8 cellular contexts compared by ENCODE assay signal in the genomic region with DNA sequence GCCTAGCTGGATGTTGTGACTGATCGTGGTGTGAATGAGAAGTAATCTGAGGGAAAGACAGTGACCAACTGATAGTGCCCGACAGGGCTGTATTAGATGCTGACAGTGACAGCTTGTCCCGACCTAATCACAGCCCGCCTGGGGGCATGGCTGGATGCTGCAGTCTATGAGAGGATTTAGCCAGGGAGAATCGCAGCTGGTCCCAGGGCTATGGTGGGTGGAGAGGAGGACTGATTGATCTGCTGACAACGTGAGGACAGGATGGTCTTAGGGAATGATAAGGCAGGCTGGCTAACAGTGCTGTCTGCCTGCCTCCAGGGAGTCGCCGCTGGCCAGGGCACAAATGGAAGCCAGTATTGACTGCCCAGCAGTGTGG. TPM values are rescaled to one million over a fixed set of nuclear protein-coding genes. Genes with fewer than 3 reads are reported as not detected.
A peak's percentile ranks its signal among the peaks of the same experiment; 100 is the strongest.
DNase-seq lines count a peak whose midpoint lies in the region; ATAC-seq and TF ChIP-seq lines count a peak whose summit lies in the region.

No MANE protein-coding gene starts in this region.

- peak overlapping the region; percentile 84 for H3K4me3 Mint-ChIP-seq in activated CD4-positive, alpha-beta T cell treated with anti-CD3 and anti-CD28 coated beads, Interleukin-2, amount 10 ng/mL, durations not matched to agents 7 days and 5 days
- peak overlapping the region; percentile 87 for H3K4me3 Mint-ChIP-seq in progenitor cell of endocrine pancreas (ENCODE audit: low read depth)

- no peak for DNase-seq in activated CD4-positive, alpha-beta T cell treated with anti-CD3 and anti-CD28 coated beads, Interleukin-2, amount 10 ng/mL, durations not matched to agents 7 days and 5 days
- no peak for DNase-seq in activated CD4-positive, alpha-beta T cell treated with anti-CD3 and anti-CD28 coated beads for 1 hour
- DNase-seq in SJSA1 (ENCODE audit: low read depth in 1 of 2, low spot score in 2 of 2): no peak
- DNase-seq in fibroblast of the aortic adventitia (ENCODE audit: low read depth): peak; percentile 1
- DNase-seq in progenitor cell of endocrine pancreas (ENCODE audit: low spot score, unreplicated experiment): no peak
- DNase-seq in ureter (ENCODE audit: low spot score): no peak
- DNase-seq in EL: no peak

- H3K27ac ChIP-seq in SJSA1: peak overlapping the region; percentile 98

- H3K9me3 Mint-ChIP-seq in activated CD4-positive, alpha-beta T cell treated with anti-CD3 and anti-CD28 coated beads, Interleukin-2, amount 10 ng/mL, durations not matched to agents 7 days and 5 days: no peaks in the 10 kb centered on the region
- peaks cover 17% of the 10 kb centered on the region for H3K9me3 Mint-ChIP-seq in progenitor cell of endocrine pancreas (ENCODE audit: low read depth)

- TF ChIP-seq CTCF in fibroblast of the aortic adventitia (IDR thresholded peaks at IDR 0.05; ENCODE audit: insufficient read depth, low read length): no peak
- no peak for TF ChIP-seq CTCF in progenitor cell of endocrine pancreas (IDR thresholded peaks at IDR 0.05; ENCODE audit: unreplicated experiment)

- H3K27me3 Mint-ChIP-seq in activated CD4-positive, alpha-beta T cell treated with anti-CD3 and anti-CD28 coated beads, Interleukin-2, amount 10 ng/mL, durations not matched to agents 7 days and 5 days: no peaks in the 10 kb centered on the region
- peaks cover 20% of the 10 kb centered on the region for H3K27me3 Mint-ChIP-seq in progenitor cell of endocrine pancreas

- H3K9me3 ChIP-seq in SJSA1 (replicated peaks): no peaks in the 10 kb centered on the region

- no peak for ATAC-seq in HG02970 (IDR thresholded peaks at IDR 0.05; ENCODE audit: low FRiP score, unreplicated experiment)

- peaks cover 25% of the 10 kb centered on the region for H3K36me3 ChIP-seq in SJSA1

- H3K36me3 Mint-ChIP-seq in activated CD4-positive, alpha-beta T cell treated with anti-CD3 and anti-CD28 coated beads, Interleukin-2, amount 10 ng/mL, durations not matched to agents 7 days and 5 days (ENCODE audit: low read depth): peaks cover 28% of the 10 kb centered on the region
- H3K36me3 Mint-ChIP-seq in progenitor cell of endocrine pancreas (ENCODE audit: insufficient read depth): peaks cover 4% of the 10 kb centered on the region

- CTCF ChIA-PET in activated CD4-positive, alpha-beta T cell treated with anti-CD3 and anti-CD28 coated beads, Interleukin-2, amount 10 ng/mL, durations not matched to agents 7 days and 5 days (lab: Charles Lee): interaction anchor here (1.1 kb wide), 1 partner anchor 12 kb away, joined by 4 read pairs; the partner anchor contains the start of gene WAS

- H3K27ac Mint-ChIP-seq in activated CD4-positive, alpha-beta T cell treated with anti-CD3 and anti-CD28 coated beads, Interleukin-2, amount 10 ng/mL, durations not matched to agents 7 days and 5 days: peak overlapping the region; percentile 98
- peak overlapping the region; percentile 94 for H3K27ac Mint-ChIP-seq in progenitor cell of endocrine pancreas

- peaks cover 15% of the 10 kb centered on the region for H3K4me1 ChIP-seq in SJSA1 (replicated peaks)

- H3K4me3 ChIP-seq in SJSA1 (peak overlapping the region; percentile 77), fibroblast of the aortic adventitia (ENCODE audit: low read depth, low read length) (peak overlapping the region; percentile 72)

- POLR2A ChIA-PET in activated CD4-positive, alpha-beta T cell treated with anti-CD3 and anti-CD28 coated beads, Interleukin-2, amount 10 ng/mL, durations not matched to agents 7 days and 5 days (lab: Charles Lee): no interaction called here

- peaks cover 34% of the 10 kb centered on the region for H3K4me1 Mint-ChIP-seq in activated CD4-positive, alpha-beta T cell treated with anti-CD3 and anti-CD28 coated beads, Interleukin-2, amount 10 ng/mL, durations not matched to agents 7 days and 5 days
- peaks cover 9% of the 10 kb centered on the region for H3K4me1 Mint-ChIP-seq in progenitor cell of endocrine pancreas (ENCODE audit: low read depth)

- H3K27me3 ChIP-seq in SJSA1 (replicated peaks): no peaks in the 10 kb centered on the region

RNA-seq across cellular contexts. Expression of gene SUV39H1, which starts 0.6 kb away (rescaled TPM):
- total RNA-seq in activated CD4-positive, alpha-beta T cell treated with anti-CD3 and anti-CD28 coated beads, Interleukin-2, amount 10 ng/mL, durations not matched to agents 7 days and 5 days: 10 to 100 TPM; 33.4 to 33.6 TPM
- total RNA-seq in SJSA1 (2014; rRNA removed; shearing (Covaris generic)): 9.4 and 17.6 TPM in 2 replicates
- 5.1 and 8.5 TPM in 2 replicates for total RNA-seq in fibroblast of the aortic adventitia (ENCODE audit: low replicate concordance)
- total RNA-seq in progenitor cell of endocrine pancreas: 7.4 and 8.2 TPM in 2 replicates
- total RNA-seq in ureter: 4.1 TPM

RNA-seq across cellular contexts. Expression of gene WAS, which starts 12.3 kb away (rescaled TPM):
- total RNA-seq in activated CD4-positive, alpha-beta T cell treated with anti-CD3 and anti-CD28 coated beads, Interleukin-2, amount 10 ng/mL, durations not matched to agents 7 days and 5 days: 100 to 1,000 TPM; 165 to 177 TPM
- total RNA-seq in SJSA1 (2014; rRNA removed; shearing (Covaris generic)): not detected in 2 replicates
- total RNA-seq in fibroblast of the aortic adventitia (ENCODE audit: low replicate concordance) (0.09 TPM in 1 of 2 replicates, not detected in the other), progenitor cell of endocrine pancreas (0.62 and 1.2 TPM in 2 replicates), ureter (4.8 TPM)

Comparison
In these comparisons a context has a peak if more than half of its experiments do, and no peak if none do; other contexts are left out.
1. RNA of gene WAS, which starts 12.3 kb away (total RNA-seq): 165 to 177 TPM in activated CD4-positive, alpha-beta T cell treated with anti-CD3 and anti-CD28 coated beads, Interleukin-2, amount 10 ng/mL, durations not matched to agents 7 days and 5 days; 4.8 TPM in ureter (single experiment), 0.62 to 1.2 TPM in progenitor cell of endocrine pancreas, 0.09 TPM in fibroblast of the aortic adventitia and not detected in SJSA1; every median in the first group is over 10 times any median in the second.